In genomic region chr17:55728833-55729232, GRCh38 we compare ENCODE assay signal across 21 cellular contexts. TPM values are rescaled to one million over a fixed set of nuclear protein-coding genes. Genes with fewer than 3 reads are reported as not detected.
DNase-seq lines count a peak whose midpoint lies in the region; ATAC-seq, FAIRE-seq and TF ChIP-seq lines count a peak whose summit lies in the region.
"Had no signal": no experiment of that assay in that cellular context is flagged by ENCODE, and none has a peak within 500 bp of the region (broad histone marks: within the 10 kb centered on the region; RNA-seq: fewer than 3 reads in every experiment).

No MANE protein-coding gene starts in this region.

- no peaks in the 10 kb centered on the region for H3K4me1 ChIP-seq in MM.1S (ENCODE audit: low read length)
- peaks cover 4 to 34% of the 10 kb centered on the region in 2 experiments; a peak in 4 of 5 replicates for H3K4me1 ChIP-seq in K562 (replicated peaks in 1 of 2; ENCODE audit: control insufficient read depth in 2 of 2, insufficient read depth in 2 of 2, low read length in 2 of 2)
- peaks cover 4 to 68% of the 10 kb centered on the region in 2 donors for H3K4me1 ChIP-seq in thoracic aorta (ENCODE audit: control insufficient read depth in 1 of 2, low read depth in 2 of 2)

- H3K27me3 ChIP-seq in MM.1S (replicated peaks; ENCODE audit: insufficient read depth, low read length) (no peaks in the 10 kb centered on the region), K562 (ENCODE audit: control insufficient read depth in 2 of 2, insufficient read depth in 2 of 2, low read length in 2 of 2) (no peaks in the 10 kb centered on the region), thoracic aorta (replicated peaks; ENCODE audit: insufficient read depth) (no peaks in the 10 kb centered on the region)
- H3K27me3 ChIP-seq: ovary had no signal

- peaks cover 3% of the 10 kb centered on the region for H3K9me1 ChIP-seq in K562 (ENCODE audit: control insufficient read depth, insufficient read depth, low read length)

- no peak for FAIRE-seq in K562 (lab: Jason Lieb, UNC)

- POLR2A ChIA-PET in K562 (lab: Yijun Ruan, JAX), result interaction anchor here (0.7 to 1.1 kb wide), 2 partner anchors 11 to 229 kb away, joined by 3 to 4 read pairs; no protein-coding TSS in a partner anchor

- no TSS peak for BruUV-seq in K562 (replicated peaks; lab: Mats Ljungman, UMichigan)

- H3K9me3 ChIP-seq in MM.1S (replicated peaks; ENCODE audit: insufficient read depth, low read length), result no peaks in the 10 kb centered on the region
- no peaks in the 10 kb centered on the region for H3K9me3 ChIP-seq in K562 (replicated peaks; ENCODE audit: control insufficient read depth, insufficient read depth, low read depth, low read length)
- no peaks in the 10 kb centered on the region for H3K9me3 ChIP-seq in thoracic aorta
- H3K9me3 ChIP-seq: ovary had no signal

- H3K9ac ChIP-seq in MM.1S (ENCODE audit: low read length) (no peak overlapping the region), K562 (ENCODE audit: insufficient read depth in 1 of 2, low read depth in 2 of 2, low read length in 2 of 2) (no peak overlapping the region)

- H3K36me3 ChIP-seq in MM.1S (replicated peaks; ENCODE audit: insufficient read depth, low read length), result no peaks in the 10 kb centered on the region
- no peaks in the 10 kb centered on the region for H3K36me3 ChIP-seq in K562 (ENCODE audit: control insufficient read depth, insufficient read depth, low read length)
- no peaks in the 10 kb centered on the region for H3K36me3 ChIP-seq in thoracic aorta
- H3K36me3 ChIP-seq: ovary had no signal

- H4K20me1 ChIP-seq in MM.1S (ENCODE audit: insufficient read depth, low read length), result no peaks in the 10 kb centered on the region
- H4K20me1 ChIP-seq in K562 (replicated peaks; ENCODE audit: control insufficient read depth, insufficient read depth, low read length), result no peaks in the 10 kb centered on the region

- H2AFZ ChIP-seq in MM.1S (ENCODE audit: low read length), result no peak overlapping the region
- H2AFZ ChIP-seq in K562 (ENCODE audit: low read depth, low read length), result peak overlapping the region; percentile 0; the same call in 1 of the 2 replicates

- peaks cover 78% of the 10 kb centered on the region for H3K4me1 Mint-ChIP-seq in nephron
- H3K4me1 Mint-ChIP-seq: immature natural killer cell had no signal

- H3K4me3 ChIP-seq in MM.1S (ENCODE audit: low read length), result no peak overlapping the region
- H3K4me3 ChIP-seq in K562, result no peak overlapping the region
- no peak overlapping the region for H3K4me3 ChIP-seq in thoracic aorta
- H3K4me3 ChIP-seq: lung, ovary had no signal

- no peaks in the 10 kb centered on the region for H3K9me3 Mint-ChIP-seq in nephron
- H3K9me3 Mint-ChIP-seq: activated naive CD4-positive, alpha-beta T cell treated with anti-CD3 and anti-CD28 coated beads, Interleukin-2, amount 50 U/mL, for 24 hours; effector memory CD8-positive, alpha-beta T cell; immature natural killer cell had no signal

- ATAC-seq in K562 (no peak), thoracic aorta (ENCODE audit: insufficient number of reproducible peaks, low FRiP score, low read depth) (no peak), HG03139 (IDR thresholded peaks at IDR 0.05; ENCODE audit: unreplicated experiment) (no peak), omental fat pad (ENCODE audit: low FRiP score) (no peak), HG03520 (IDR thresholded peaks at IDR 0.05; ENCODE audit: unreplicated experiment) (no peak)
- ATAC-seq: effector memory CD8-positive, alpha-beta T cell had no signal

- peak; percentile 28 for DNase-seq in MM.1S
- DNase-seq in K562 (ENCODE audit: extremely low read depth in 1 of 4, low spot score in 3 of 4), result no peak
- no peak for DNase-seq in thoracic aorta (ENCODE audit: low spot score)
- no peak for DNase-seq in omental fat pad (ENCODE audit: low spot score)
- DNase-seq in H4 (ENCODE audit: low spot score), result no peak
- DNase-seq: activated CD4-positive, CD25-positive, alpha-beta regulatory T cell treated with anti-CD3 and anti-CD28 coated beads, Interleukin-2, amount 50 U/mL, for 72 hours; effector memory CD8-positive, alpha-beta T cell; H7; head of caudate nucleus; immature natural killer cell; NCI-H1105; NCI-H510A treated with DMSO at 0.1 percent for 48 hours; ovary; stimulated activated CD4-positive, alpha-beta T cell treated with anti-CD3 and anti-CD28 coated beads, Interleukin-1b, Interleukin-23, amount 100 ng/mL, for 48 hours; stimulated activated naive CD4-positive, alpha-beta T cell had no signal

- no peaks in the 10 kb centered on the region for H3K36me3 Mint-ChIP-seq in nephron (ENCODE audit: low read depth)
- H3K36me3 Mint-ChIP-seq: activated naive CD4-positive, alpha-beta T cell treated with anti-CD3 and anti-CD28 coated beads, Interleukin-2, amount 50 U/mL, for 24 hours; immature natural killer cell had no signal

- H3K4me2 ChIP-seq in MM.1S (ENCODE audit: low read depth, low read length) (no peak overlapping the region), K562 (ENCODE audit: insufficient read depth, low read length) (no peak overlapping the region)

- no peak for TF ChIP-seq POLR2A in K562 (conservative IDR thresholded peaks at IDR 0.05)

- CTCF ChIA-PET in K562 (lab: Yijun Ruan, JAX; ENCODE audit: low intra/inter-chr PET ratio), result no interaction called here

- no peak for TF ChIP-seq EP300 in K562 (IDR thresholded peaks at IDR 0.05; ENCODE audit: low read length)

- no peak overlapping the region for H3K27ac ChIP-seq in MM.1S (ENCODE audit: low read length)
- H3K27ac ChIP-seq in K562 (ENCODE audit: extremely low read depth, low read depth, low read length), result no peak overlapping the region
- peak overlapping the region; percentile 6 to 10 for H3K27ac ChIP-seq in thoracic aorta
- H3K27ac ChIP-seq: ovary had no signal

- 71% methylated on average over 5 of the region's 5 CpGs for WGBS in K562 (ENCODE audit: insufficient coverage, low coverage, missing lambda C conversion rate)

- no peaks in the 10 kb centered on the region for H3F3A ChIP-seq in MM.1S (ENCODE audit: insufficient read depth, low read length)

- TF ChIP-seq CTCF in MM.1S (IDR thresholded peaks at IDR 0.05; ENCODE audit: low read length) (no peak), K562 (IDR thresholded peaks at IDR 0.05 in 2 of 3, conservative IDR thresholded peaks at IDR 0.05 in 1 of 3; ENCODE audit: insufficient read depth in 2 of 3, low read depth in 1 of 3, low read length in 3 of 3) (no peak), nephron (IDR thresholded peaks at IDR 0.05; ENCODE audit: unreplicated experiment in 3 of 3) (no peak), thoracic aorta (IDR thresholded peaks at IDR 0.05) (no peak), omental fat pad (IDR thresholded peaks at IDR 0.05) (no peak)

- in situ Hi-C loops in K562 (cut with MboI), result no loop called here

- H3K4me3 Mint-ChIP-seq in nephron, result no peak overlapping the region
- H3K4me3 Mint-ChIP-seq: activated naive CD4-positive, alpha-beta T cell treated with anti-CD3 and anti-CD28 coated beads, Interleukin-2, amount 50 U/mL, for 24 hours; effector memory CD8-positive, alpha-beta T cell; immature natural killer cell had no signal

- H3K79me2 ChIP-seq in MM.1S (ENCODE audit: low read length) (no peaks in the 10 kb centered on the region), K562 (ENCODE audit: control insufficient read depth, insufficient read depth, low read length) (no peaks in the 10 kb centered on the region)

- no peaks in the 10 kb centered on the region for H3K9me2 ChIP-seq in MM.1S (replicated peaks; ENCODE audit: insufficient read depth, low read length)

- H3K27ac Mint-ChIP-seq in nephron, result peak overlapping the region in 2 of 3 experiments; percentile 2 to 6
- H3K27ac Mint-ChIP-seq: activated naive CD4-positive, alpha-beta T cell treated with anti-CD3 and anti-CD28 coated beads, Interleukin-2, amount 50 U/mL, for 24 hours; effector memory CD8-positive, alpha-beta T cell; immature natural killer cell had no signal

- intact Hi-C loops in K562 (cut with micrococcal nuclease), result no loop called here

- TF ChIP-seq RAD21 in K562 (CRISPR knock-in tag; conservative IDR thresholded peaks at IDR 0.05 in 1 of 2, IDR thresholded peaks at IDR 0.05 in 1 of 2), result no peak

- no peaks in the 10 kb centered on the region for H3K27me3 Mint-ChIP-seq in nephron (ENCODE audit: low read depth)

RNA-seq across cellular contexts. Expression of gene TMEM100, which starts 6.2 kb away (rescaled TPM):
- not detected in 2 replicates for total RNA-seq in K562 (2011; cell fraction: chromatin; rRNA removed; ENCODE audit: low replicate concordance)
- not detected in 2 replicates for total RNA-seq in K562 (2011; cell fraction: nucleolus; rRNA removed)
- 1.0 and 1.6 TPM in 2 replicates for total RNA-seq in K562 (2011; cell fraction: nucleoplasm; rRNA removed)
- total RNA-seq in K562 (2014; rRNA removed), result 0.08 and 0.50 TPM in 2 replicates
- total RNA-seq in K562 (2014; rRNA removed; fragmentation: Illumina TruSeq; extraction: Trizol), result 0.16 and 0.22 TPM in 2 replicates
- total RNA-seq in K562 (2015; rRNA removed; fragmentation: Illumina TruSeq; extraction: Trizol), result 0.23 and 0.29 TPM in 2 replicates
- 0.20 and 0.34 TPM in 2 replicates for total RNA-seq in K562 (2021)
- polyA plus RNA-seq in K562 (2011; rRNA removed), result 0.14 TPM in 1 of 2 replicates, not detected in the other
- not detected in 2 replicates for polyA plus RNA-seq in K562 (2011; cell fraction: cytosol; rRNA removed)
- 0.25 TPM in 1 of 2 replicates, not detected in the other for polyA plus RNA-seq in K562 (2011; cell fraction: nucleus; rRNA removed)
- 0.40 and 0.76 TPM in 2 replicates for polyA plus RNA-seq in K562 (2012)
- 0.19 and 0.42 TPM in 2 replicates for polyA plus RNA-seq in K562 (2014; fragmentation: Illumina TruSeq; extraction: Trizol)
- under 1 TPM; 0.13 to 0.18 TPM for polyA plus RNA-seq in K562 (2014; fragmentation: Nextera tagmentation; extraction: Ambion mirVana)
- polyA plus RNA-seq in K562 (2014; rRNA removed), result 0.12 TPM in 1 of 2 replicates, not detected in the other
- polyA minus RNA-seq in K562 (2011; rRNA and poly(A)+ RNA removed), result 0.09 TPM in 1 of 2 replicates, not detected in the other
- polyA minus RNA-seq in K562 (2011; cell fraction: cytosol; rRNA and poly(A)+ RNA removed), result not detected in 2 replicates
- 0.56 TPM in 1 of 2 replicates, not detected in the other for polyA minus RNA-seq in K562 (2011; cell fraction: nucleus; rRNA and poly(A)+ RNA removed)
- 10 to 100 TPM in 1 of 2 donors, 1 to 10 TPM in 1; 2.2 to 10.7 TPM for total RNA-seq in thoracic aorta
- total RNA-seq in omental fat pad, result 100 to 1,000 TPM in 1 of 4 donors, 10 to 100 TPM in 3; 15.1 to 127 (median 43.6) TPM
- 4.6 and 7.8 TPM in 2 replicates for total RNA-seq in H4 (2014; rRNA removed; shearing (Covaris generic))
- total RNA-seq: activated CD8-positive, alpha-beta memory T cell treated with anti-CD3 and anti-CD28 coated beads for 36 hours had no signal
- polyA plus RNA-seq: immature natural killer cell had no signal

RNA-seq across cellular contexts. Expression of gene PCTP, which starts 22.0 kb away (rescaled TPM):
- 19.4 and 28.2 TPM in 2 replicates for total RNA-seq in K562 (2011; cell fraction: chromatin; rRNA removed; ENCODE audit: low replicate concordance)
- total RNA-seq in K562 (2011; cell fraction: nucleolus; rRNA removed), result 14.7 and 19.2 TPM in 2 replicates
- 24.1 and 28.7 TPM in 2 replicates for total RNA-seq in K562 (2011; cell fraction: nucleoplasm; rRNA removed)
- total RNA-seq in K562 (2014; rRNA removed), result 39.8 and 41.2 TPM in 2 replicates
- 42.7 and 43.3 TPM in 2 replicates for total RNA-seq in K562 (2014; rRNA removed; fragmentation: Illumina TruSeq; extraction: Trizol)
- total RNA-seq in K562 (2015; rRNA removed; fragmentation: Illumina TruSeq; extraction: Trizol), result 48.6 and 48.8 TPM in 2 replicates
- 33.1 and 33.8 TPM in 2 replicates for total RNA-seq in K562 (2021)
- 53.4 and 62.3 TPM in 2 replicates for polyA plus RNA-seq in K562 (2011; rRNA removed)
- polyA plus RNA-seq in K562 (2011; cell fraction: cytosol; rRNA removed), result 30.1 and 56.9 TPM in 2 replicates
- 18.4 and 28.6 TPM in 2 replicates for polyA plus RNA-seq in K562 (2011; cell fraction: nucleus; rRNA removed)
- 44.4 and 45.6 TPM in 2 replicates for polyA plus RNA-seq in K562 (2012)
- 55.5 and 62.2 TPM in 2 replicates for polyA plus RNA-seq in K562 (2014; fragmentation: Illumina TruSeq; extraction: Trizol)
- 10 to 100 TPM; 10.9 to 12.4 TPM for polyA plus RNA-seq in K562 (2014; fragmentation: Nextera tagmentation; extraction: Ambion mirVana)
- 37.4 and 47.1 TPM in 2 replicates for polyA plus RNA-seq in K562 (2014; rRNA removed)
- polyA minus RNA-seq in K562 (2011; rRNA and poly(A)+ RNA removed), result 53.5 and 54.3 TPM in 2 replicates
- 14.6 and 16.9 TPM in 2 replicates for polyA minus RNA-seq in K562 (2011; cell fraction: cytosol; rRNA and poly(A)+ RNA removed)
- polyA minus RNA-seq in K562 (2011; cell fraction: nucleus; rRNA and poly(A)+ RNA removed), result 15.3 and 29.4 TPM in 2 replicates
- 10 to 100 TPM; 11.9 to 13.3 TPM for total RNA-seq in thoracic aorta
- total RNA-seq in omental fat pad, result 10 to 100 TPM; 16.0 to 41.9 (median 25.0) TPM
- 21.8 and 25.3 TPM in 2 replicates for total RNA-seq in H4 (2014; rRNA removed; shearing (Covaris generic))

Comparison
In these comparisons a context has a peak if more than half of its experiments do, and no peak if none do; other contexts are left out.
1. H3K27ac ChIP-seq: peak in thoracic aorta (2 of 2); none in MM.1S (single experiment) and K562 (single experiment).